In the genomic region with DNA sequence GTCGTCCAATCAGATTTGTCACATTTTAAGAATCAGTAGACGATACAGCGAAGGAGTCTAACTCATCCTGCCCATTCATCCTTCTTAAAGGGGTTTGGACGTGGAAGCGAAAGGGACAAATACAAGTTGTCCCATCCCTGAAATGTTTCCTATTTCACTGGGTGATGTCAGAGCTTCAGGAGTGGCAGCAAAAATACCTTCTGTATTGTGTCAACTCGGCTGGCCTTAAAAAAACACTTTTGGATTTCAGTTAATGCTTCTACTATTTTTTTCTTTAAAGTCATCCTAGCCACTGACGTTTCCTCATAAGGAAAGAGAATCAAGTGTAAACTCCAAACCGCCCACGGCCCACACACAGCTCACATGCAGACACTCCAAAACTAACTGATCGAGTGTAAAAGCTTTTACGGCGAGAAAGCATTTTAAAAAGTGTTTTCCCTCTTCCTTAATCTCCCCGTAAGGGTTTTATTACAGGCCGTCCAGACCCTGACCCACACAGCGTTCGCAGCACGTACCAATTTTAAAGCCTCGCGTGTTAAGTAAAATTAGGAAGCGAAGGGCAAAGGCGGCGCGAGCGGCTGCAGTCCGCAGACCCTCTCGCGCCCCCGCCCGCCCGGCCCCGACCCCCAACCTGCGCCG, we compare ENCODE assay signal across 8 cellular contexts. TPM values are rescaled to one million over a fixed set of nuclear protein-coding genes. Genes with fewer than 3 reads are reported as not detected.
DNase-seq lines count a peak whose midpoint lies in the region; ATAC-seq and TF ChIP-seq lines count a peak whose summit lies in the region.

No MANE protein-coding gene starts in this region.

- H3K27me3 Mint-ChIP-seq in chondrocyte (ENCODE audit: low read depth), result no peaks in the 10 kb centered on the region

- peaks cover 51% of the 10 kb centered on the region for H3K4me1 Mint-ChIP-seq in chondrocyte (ENCODE audit: low read depth)

- no peaks in the 10 kb centered on the region for H3K9me3 Mint-ChIP-seq in chondrocyte (ENCODE audit: low read depth)

- peak; percentile 58 for DNase-seq in activated naive CD4-positive, alpha-beta T cell treated with Interleukin-2 at 50 U/mL for 16 hours
- no peak for DNase-seq in activated naive CD4-positive, alpha-beta T cell (lab: John Stamatoyannopoulos, UW)
- DNase-seq in SW480 (ENCODE audit: low spot score), result peak; percentile 58
- no peak for DNase-seq in chondrocyte (ENCODE audit: low spot score)
- no peak for DNase-seq in left lobe of liver (ENCODE audit: low spot score)
- DNase-seq in stimulated activated CD4-positive, alpha-beta T cell treated with anti-CD3 and anti-CD28 coated beads, Interleukin-4, amount 100 ng/mL, for 1 hour, result peak; percentile 56
- DNase-seq in NCI-H1436 treated with DMSO at 0.1 percent for 48 hours (lab: John Stamatoyannopoulos, UW), result no peak

- peak overlapping the region; percentile 92 for H3K4me3 Mint-ChIP-seq in chondrocyte (ENCODE audit: unreplicated experiment)

- peak overlapping the region; percentile 94 for H3K27ac Mint-ChIP-seq in chondrocyte (ENCODE audit: unreplicated experiment)

- peak; percentile 5 for ATAC-seq in HG03342 (IDR thresholded peaks at IDR 0.05; ENCODE audit: unreplicated experiment)
- peak; percentile 36 for ATAC-seq in left lobe of liver

- no peak for TF ChIP-seq CTCF in chondrocyte (IDR thresholded peaks at IDR 0.05)

- H3K36me3 Mint-ChIP-seq in chondrocyte (ENCODE audit: low read depth), result peaks cover 3% of the 10 kb centered on the region

RNA-seq across cellular contexts. Expression of a gene that starts 0.6 kb away (rescaled TPM):
- 58.1 to 84.5 TPM (median 77.2 TPM) in 3 replicates for total RNA-seq in chondrocyte
- total RNA-seq in left lobe of liver, result 67.4 TPM

Comparison
In these comparisons a context has a peak if more than half of its experiments do, and no peak if none do; other contexts are left out.
1. DNase-seq: peak in activated naive CD4-positive, alpha-beta T cell treated with Interleukin-2 at 50 U/mL for 16 hours (single experiment), SW480 (single experiment) and stimulated activated CD4-positive, alpha-beta T cell treated with anti-CD3 and anti-CD28 coated beads, Interleukin-4, amount 100 ng/mL, for 1 hour (single experiment); none in activated naive CD4-positive, alpha-beta T cell (0 of 4), chondrocyte (single experiment), left lobe of liver (single experiment) and NCI-H1436 treated with DMSO at 0.1 percent for 48 hours (single experiment).